17 cellular contexts compared by ENCODE assay signal in the genomic region with DNA sequence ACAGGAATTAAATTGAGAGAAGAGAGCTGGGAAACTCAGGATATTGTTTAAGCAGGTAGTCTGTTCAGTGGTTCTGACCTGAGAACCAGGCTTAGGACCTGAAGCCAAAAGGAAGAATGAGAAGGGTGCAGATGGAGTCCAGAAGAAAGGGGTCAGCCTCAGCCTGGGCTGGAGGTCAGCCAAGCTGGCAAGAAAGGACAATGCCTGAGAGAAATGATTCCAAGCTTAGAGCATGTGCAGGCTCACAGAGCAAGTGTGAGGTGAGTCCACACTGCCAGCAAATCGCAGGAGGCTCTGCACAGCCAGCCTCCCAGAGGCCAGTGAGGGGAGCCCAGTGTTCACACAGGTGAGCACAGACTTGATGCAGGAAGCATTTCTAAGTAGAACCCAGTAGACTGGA. TPM values are rescaled to one million over a fixed set of nuclear protein-coding genes. Genes with fewer than 3 reads are reported as not detected.
A peak's percentile ranks its signal among the peaks of the same experiment; 100 is the strongest.
DNase-seq lines count a peak whose midpoint lies in the region; ATAC-seq, FAIRE-seq and TF ChIP-seq lines count a peak whose summit lies in the region.
"Had no signal": no experiment of that assay in that cellular context is flagged by ENCODE, and none has a peak within 500 bp of the region (broad histone marks: within the 10 kb centered on the region; RNA-seq: fewer than 3 reads in every experiment).

No MANE protein-coding gene starts in this region.

- no peak overlapping the region for H2AFZ ChIP-seq in H1 (ENCODE audit: low read length)

- CTCF ChIA-PET in WTC11 (lab: Charles Lee) (no interaction called here), H1 (lab: Charles Lee; ENCODE audit: partially characterized antibody) (no interaction called here)

- 100% methylated on average over 1 of the region's 1 CpG; no CpG with 5 or more reads in 1 of the 2 experiments for WGBS in H1 (ENCODE audit: extremely low coverage in 1 of 2, insufficient coverage in 1 of 2, insufficient read length in 1 of 2, insufficient replicate concordance in 2 of 2, low coverage in 1 of 2, low lambda C conversion rate in 2 of 2, missing lambda C conversion rate in 1 of 2), 2 experiments

- no peak for ATAC-seq in WTC11
- no peak for ATAC-seq in gastrocnemius medialis
- ATAC-seq in HG03520 (IDR thresholded peaks at IDR 0.05; ENCODE audit: unreplicated experiment) = no peak
- no peak for ATAC-seq in SK-N-SH treated with all-trans-retinoic acid at 6 μM for 48 hours

- no peak overlapping the region for H3K56ac ChIP-seq in H1 (replicated peaks; ENCODE audit: insufficient read length, low read depth, low read length)

- peaks cover 27% of the 10 kb centered on the region for H3K4me1 Mint-ChIP-seq in WTC11
- H3K4me1 Mint-ChIP-seq: CD4-positive, alpha-beta memory T cell had no signal

- in situ Hi-C loops in gastrocnemius medialis (cut with MboI; ENCODE audit: low sequenced_read_pairs in 4 of 4) = no loop called here

- no peak for FAIRE-seq in H1 (lab: Jason Lieb, UNC)
- FAIRE-seq: GM19239 had no signal

- no peaks in the 10 kb centered on the region for H4K20me1 ChIP-seq in H1 (replicated peaks in 1 of 2; ENCODE audit: control insufficient read depth in 1 of 2, insufficient read depth in 2 of 2, low read length in 2 of 2)

- H2BK120ac ChIP-seq in H1 (replicated peaks; ENCODE audit: low read depth, low read length) = no peak overlapping the region

- H3K23ac ChIP-seq in H1 (ENCODE audit: insufficient read length) = no peak overlapping the region

- no peak overlapping the region for H4K8ac ChIP-seq in H1 (ENCODE audit: extremely low read depth, insufficient read depth, low read length)

- H4K5ac ChIP-seq in H1 (ENCODE audit: insufficient read length, low read depth, low read length) = no peak overlapping the region

- intact Hi-C loops in gastrocnemius medialis (cut with DNase I; ENCODE audit: low total_unique reads) = no loop called here

- no peaks in the 10 kb centered on the region for H3K36me3 Mint-ChIP-seq in WTC11
- H3K36me3 Mint-ChIP-seq: CD4-positive, alpha-beta memory T cell had no signal

- H3K14ac ChIP-seq in H1 (ENCODE audit: insufficient read length) = no peak overlapping the region

- no peaks in the 10 kb centered on the region; the same call in 1 of the 2 replicates for H3K9me3 Mint-ChIP-seq in WTC11
- H3K9me3 Mint-ChIP-seq: H9 had no signal

- peak; percentile 9 for DNase-seq in NCI-H2196 (lab: John Stamatoyannopoulos, UW; ENCODE audit: unreplicated experiment)
- no peak for DNase-seq in WTC11 (ENCODE audit: low spot score)
- no peak for DNase-seq in H1 (ENCODE audit: low read depth in 1 of 2, low spot score in 2 of 2)
- DNase-seq in gastrocnemius medialis = peak in 1 of 2 donors; percentile 61
- no peak for DNase-seq in BE2C
- no peak for DNase-seq in RKO (ENCODE audit: low spot score)
- DNase-seq: Calu3; CD4-positive, alpha-beta memory T cell; H9; MV-4-11; NCI-H1417; NCI-H187 treated with DMSO at 0.1 percent for 48 hours; NCI-H446 treated with DMSO at 0.1 percent for 48 hours; SIG-M5 had no signal

- no peaks in the 10 kb centered on the region for H3K79me1 ChIP-seq in H1 (ENCODE audit: low read depth, low read length)

- no peak overlapping the region for H3K9ac ChIP-seq in H1 (replicated peaks in 1 of 4; ENCODE audit: extremely low read depth in 1 of 4, low read depth in 3 of 4, low read length in 3 of 4)

- no peak for TF ChIP-seq EP300 in H1 (IDR thresholded peaks at IDR 0.05; ENCODE audit: borderline replicate concordance in 1 of 2, low read depth in 2 of 2, low read length in 2 of 2)

- H3K79me2 ChIP-seq in H1 (ENCODE audit: control insufficient read depth in 1 of 2, insufficient read depth in 2 of 2, low read length in 2 of 2) = no peaks in the 10 kb centered on the region

- peak overlapping the region; percentile 75; the same call in 1 of the 2 replicates for H2BK20ac ChIP-seq in H1 (ENCODE audit: low read length)

- H3K4me1 ChIP-seq in H1 (replicated peaks in 1 of 4; ENCODE audit: control insufficient read depth in 3 of 4, insufficient read depth in 4 of 4, low read length in 3 of 4) (peaks cover 0 to 4% (median 0%) of the 10 kb centered on the region in 4 experiments; a peak in 2 of 7 replicates), gastrocnemius medialis (peaks cover 48 to 80% of the 10 kb centered on the region in 2 donors), BE2C (no peaks in the 10 kb centered on the region)

- no peak overlapping the region for H3K18ac ChIP-seq in H1 (ENCODE audit: extremely low read depth, low read length)

- H3K4me3 Mint-ChIP-seq in WTC11 = no peak overlapping the region
- H3K4me3 Mint-ChIP-seq: CD4-positive, alpha-beta memory T cell; H9 had no signal

- POLR2A ChIA-PET in WTC11 (lab: Charles Lee) (no interaction called here), H1 (lab: Charles Lee; ENCODE audit: partially characterized antibody) (no interaction called here)

- no peak overlapping the region for H2BK12ac ChIP-seq in H1 (ENCODE audit: low read depth, low read length)

- H3K27me3 ChIP-seq in H1 (replicated peaks in 1 of 4; ENCODE audit: control insufficient read depth in 3 of 4, extremely low read depth in 1 of 4, insufficient read depth in 3 of 4, low read length in 3 of 4) = no peaks in the 10 kb centered on the region
- H3K27me3 ChIP-seq in gastrocnemius medialis = no peaks in the 10 kb centered on the region
- H3K27me3 ChIP-seq in BE2C = no peaks in the 10 kb centered on the region

- H4K91ac ChIP-seq in H1 (replicated peaks; ENCODE audit: insufficient read length, low read length) = no peak overlapping the region

- H3K23me2 ChIP-seq in H1 (ENCODE audit: low read depth, low read length) = no peaks in the 10 kb centered on the region

- H2BK5ac ChIP-seq in H1 (ENCODE audit: low read depth, low read length) = no peak overlapping the region

- no peak for TF ChIP-seq RAD21 in H1 (IDR thresholded peaks at IDR 0.05 in 1 of 2, conservative IDR thresholded peaks at IDR 0.05 in 1 of 2; ENCODE audit: low read depth in 2 of 2, low read length in 2 of 2)

- H2BK15ac ChIP-seq in H1 (ENCODE audit: low read length) = 0 out of 2 replicates have a peak overlapping the region, but pooled peaks have one; percentile 72

- no peak for TF ChIP-seq POLR2A in H1 (IDR thresholded peaks at IDR 0.05; ENCODE audit: control extremely low read depth in 1 of 2, low read depth in 2 of 2, low read length in 2 of 2)
- no peak for TF ChIP-seq POLR2A in gastrocnemius medialis (IDR thresholded peaks at IDR 0.05)

- H3K4me3 ChIP-seq in H1 (ENCODE audit: extremely low read depth in 1 of 4, insufficient read depth in 2 of 4, low read depth in 3 of 4, low read length in 4 of 4) (no peak overlapping the region), gastrocnemius medialis (no peak overlapping the region), BE2C (ENCODE audit: low read depth, low read length) (no peak overlapping the region)

- H3K9me3 ChIP-seq in H1 (ENCODE audit: insufficient read depth in 2 of 2, low read depth in 1 of 2, low read length in 1 of 2) (no peaks in the 10 kb centered on the region), gastrocnemius medialis (no peaks in the 10 kb centered on the region), BE2C (no peaks in the 10 kb centered on the region)

- no peak overlapping the region for H3K4ac ChIP-seq in H1 (replicated peaks; ENCODE audit: insufficient read length, low read depth, low read length)

- no peak for TF ChIP-seq CTCF in WTC11 (IDR thresholded peaks at IDR 0.05)
- TF ChIP-seq CTCF in H1 (IDR thresholded peaks at IDR 0.05; ENCODE audit: control extremely low read depth in 1 of 3, insufficient read depth in 1 of 3, low read depth in 1 of 3, low read length in 3 of 3) = no peak
- no peak for TF ChIP-seq CTCF in gastrocnemius medialis (IDR thresholded peaks at IDR 0.05 in 4 of 5, conservative IDR thresholded peaks at IDR 0.05 in 1 of 5)
- no peak for TF ChIP-seq CTCF in BE2C (IDR thresholded peaks at IDR 0.05; ENCODE audit: low read depth, low read length)

- no peak overlapping the region for H2AK5ac ChIP-seq in H1 (ENCODE audit: low read depth, low read length)

- H3K27ac ChIP-seq in H1 (ENCODE audit: low read depth, low read length) (no peak overlapping the region), gastrocnemius medialis (peak overlapping the region in 3 of 4 donors; percentile 38 to 88 (median 76))

- no peaks in the 10 kb centered on the region for H3K36me3 ChIP-seq in H1 (ENCODE audit: control insufficient read depth in 2 of 4, insufficient read depth in 4 of 4, low read length in 3 of 4)
- no peaks in the 10 kb centered on the region for H3K36me3 ChIP-seq in gastrocnemius medialis
- H3K36me3 ChIP-seq in BE2C = no peaks in the 10 kb centered on the region

- H3K4me2 ChIP-seq in H1 (ENCODE audit: insufficient read depth in 1 of 2, low read depth in 2 of 2, low read length in 2 of 2) = no peak overlapping the region

- H3K27ac Mint-ChIP-seq in WTC11 = 0 out of 2 replicates have a peak overlapping the region, but pooled peaks have one; percentile 8

- no peaks in the 10 kb centered on the region for H3K27me3 Mint-ChIP-seq in WTC11 (ENCODE audit: low read depth)

TF ChIP-seq in WTC11, 78 proteins besides CTCF, POLR2A, EP300 and RAD21 (continues in another document):
- TF ChIP-seq NR2C2 (CRISPR knock-in tag; IDR thresholded peaks at IDR 0.05) (no peak), ZNF396 (CRISPR knock-in tag; IDR thresholded peaks at IDR 0.05; ENCODE audit: borderline replicate concordance) (no peak), ZNF219 (CRISPR knock-in tag; IDR thresholded peaks at IDR 0.05; ENCODE audit: borderline replicate concordance) (no peak)

TF ChIP-seq in H1, 55 proteins besides CTCF, POLR2A, EP300 and RAD21 (continues in another document):
- TF ChIP-seq KDM5A (IDR thresholded peaks at IDR 0.05; ENCODE audit: low read length) = no peak

TF ChIP-seq in SK-N-SH treated with all-trans-retinoic acid at 6 μM for 48 hours, 23 proteins besides CTCF, POLR2A, EP300 and RAD21 (continues in another document):
- no peak for TF ChIP-seq ESRRG (CRISPR knock-in tag; IDR thresholded peaks at IDR 0.05)

RNA-seq across cellular contexts. Expression of a gene that starts 47.3 kb away (rescaled TPM):
- 2.0 to 3.1 TPM (median 3.0 TPM) in 3 replicates for total RNA-seq in WTC11 (2021)
- total RNA-seq in H1 (2021; fragmentation: NEBNext Ultra II Directional; extraction: Animal tissue kit (Norgen Biotek cat#: 25700)) = 2.9 TPM in 2 replicates
- 1.5 and 1.8 TPM in 2 replicates for polyA plus RNA-seq in H1 (2011; rRNA removed)
- 1.7 TPM for polyA plus RNA-seq in H1 (2011; cell fraction: cytosol; rRNA removed)
- 4.1 TPM for polyA plus RNA-seq in H1 (2011; cell fraction: nucleus; rRNA removed)
- polyA plus RNA-seq in H1 (2012, experiment 1 of 2) = 1.9 to 3.0 TPM (median 2.1 TPM) in 4 replicates
- 1.1 TPM for polyA plus RNA-seq in H1 (2012, experiment 2 of 2)
- 2.1 TPM for polyA plus RNA-seq in H1 (2013, experiment 1 of 2)
- 1.7 TPM for polyA plus RNA-seq in H1 (2013, experiment 2 of 2)
- polyA minus RNA-seq in H1 (2011; rRNA and poly(A)+ RNA removed) = 3.6 and 3.9 TPM in 2 replicates
- polyA minus RNA-seq in H1 (2011; cell fraction: cytosol; rRNA and poly(A)+ RNA removed) = 1.1 TPM
- 2.8 TPM for polyA minus RNA-seq in H1 (2011; cell fraction: nucleus; rRNA and poly(A)+ RNA removed)
- 10 to 100 TPM; 25.9 to 84.0 (median 48.5) TPM for total RNA-seq in gastrocnemius medialis
- not detected for polyA plus RNA-seq in BE2C (2012; ENCODE audit: insufficient read depth, insufficient read length, low read depth)
- total RNA-seq: Calu3; CD4-positive, alpha-beta memory T cell had no signal
- polyA plus RNA-seq: CD4-positive, alpha-beta memory T cell had no signal
